2 cellular contexts compared by ENCODE assay signal in genomic region chr1:184804220-184804619, GRCh38.
TF ChIP-seq lines count a peak whose summit lies in the region.

No MANE protein-coding gene starts in this region.

TF ChIP-seq in IMR-90, 13 proteins besides CTCF, POLR2A, EP300 and RAD21:
- no peak for TF ChIP-seq RCOR1 (IDR thresholded peaks at IDR 0.05; ENCODE audit: insufficient replicate concordance, low read length)
- no peak for TF ChIP-seq FOS (IDR thresholded peaks at IDR 0.05; ENCODE audit: low read depth, low read length)
- TF ChIP-seq ELK1 (IDR thresholded peaks at IDR 0.05; ENCODE audit: borderline replicate concordance, low read depth, low read length), result no peak
- no peak for TF ChIP-seq CEBPB (IDR thresholded peaks at IDR 0.05; ENCODE audit: low read depth, low read length)
- TF ChIP-seq BHLHE40 (IDR thresholded peaks at IDR 0.05; ENCODE audit: low read depth, low read length), result no peak
- TF ChIP-seq MXI1 (IDR thresholded peaks at IDR 0.05; ENCODE audit: borderline replicate concordance, low read depth, low read length), result no peak
- no peak for TF ChIP-seq SMC3 (IDR thresholded peaks at IDR 0.05; ENCODE audit: low read depth, low read length)
- no peak for TF ChIP-seq MAFK (IDR thresholded peaks at IDR 0.05; ENCODE audit: low read depth, low read length)
- no peak for TF ChIP-seq CHD1 (IDR thresholded peaks at IDR 0.05; ENCODE audit: low read depth, low read length)
- no peak for TF ChIP-seq RFX5 (IDR thresholded peaks at IDR 0.05; ENCODE audit: low read depth, low read length)
- TF ChIP-seq USF2 (IDR thresholded peaks at IDR 0.05; ENCODE audit: low read depth, low read length), result no peak
- TF ChIP-seq NFE2L2 (IDR thresholded peaks at IDR 0.05; ENCODE audit: low read depth, low read length), result no peak
- no peak for TF ChIP-seq MAZ (IDR thresholded peaks at IDR 0.05; ENCODE audit: borderline replicate concordance, low read depth, low read length)

TF ChIP-seq in K562, 482 proteins besides CTCF, POLR2A, EP300 and RAD21:
- TF ChIP-seq MAFG (tag; conservative IDR thresholded peaks at IDR 0.05) (no peak), RBM22 (IDR thresholded peaks at IDR 0.05; ENCODE audit: low read depth, low read length, poor library complexity, severe bottlenecking) (peak; percentile 39)
